ENCODE assay signal across 13 cellular contexts in the genomic region with DNA sequence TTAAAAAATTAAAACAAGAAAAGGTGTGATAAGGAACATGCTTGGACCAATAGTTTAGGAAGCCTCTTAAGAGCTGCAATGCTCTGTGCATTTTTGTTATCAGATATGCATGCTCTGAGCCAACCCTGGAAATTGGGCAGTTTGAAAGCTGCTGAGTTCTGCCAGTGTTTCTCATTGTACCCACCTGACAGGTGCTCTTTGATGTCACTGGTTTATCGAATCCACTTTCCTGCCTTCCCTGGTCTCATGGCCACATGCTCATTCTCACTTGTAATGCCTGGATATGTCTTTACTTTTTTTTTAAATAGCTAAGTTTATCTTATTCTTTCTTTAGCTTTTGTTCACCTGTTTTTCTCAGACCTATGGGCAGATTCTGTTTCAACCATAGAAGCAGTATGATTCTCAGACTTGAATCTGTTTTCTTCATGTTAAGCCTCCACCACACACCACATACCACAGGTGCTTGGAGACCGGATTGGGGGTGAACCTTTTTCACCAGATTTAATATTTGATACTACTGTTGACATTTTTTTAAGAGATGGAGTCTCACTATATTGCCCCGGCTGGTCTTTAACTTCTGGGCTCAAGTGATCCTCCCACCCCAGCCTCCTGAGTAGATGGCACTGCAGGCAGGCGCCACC.
"Had no signal": no experiment of that assay in that cellular context is flagged by ENCODE, and none has a peak within 500 bp of the region (broad histone marks: within the 10 kb centered on the region; RNA-seq: fewer than 3 reads in every experiment).

No MANE protein-coding gene starts in this region.

- ATAC-seq: activated naive CD8-positive, alpha-beta T cell treated with anti-CD3 and anti-CD28 coated beads, Interleukin-2, amount 50 U/mL, for 24 hours; stimulated activated naive CD8-positive, alpha-beta T cell treated with anti-CD3 and anti-CD28 coated beads, Interleukin-15, amount 100 ng/mL, for 72 hours had no signal

- H3K27me3 ChIP-seq: cardiac muscle cell, testis had no signal

- H3K36me3 ChIP-seq: cardiac muscle cell had no signal

- DNase-seq: activated CD4-positive, alpha-beta T cell treated with anti-CD3 and anti-CD28 coated beads, Interleukin-2, amount 50 U/mL, for 4 hours; activated CD4-positive, CD25-positive, alpha-beta regulatory T cell; activated naive CD8-positive, alpha-beta T cell treated with anti-CD3 and anti-CD28 coated beads, Interleukin-2, amount 50 U/mL, for 24 hours; activated T-cell treated with anti-CD3 and anti-CD28 coated beads, Interleukin-2, amount 50 U/mL, for 48 hours; foreskin melanocyte; head of caudate nucleus; stimulated activated CD4-positive, alpha-beta T cell treated with anti-CD3 and anti-CD28 coated beads, Interleukin-4, amount 100 ng/mL, for 1 hour; stimulated activated CD8-positive, alpha-beta memory T cell treated with anti-CD3 and anti-CD28 coated beads, Interleukin-4, amount 100 ng/mL, for 48 hours; stimulated activated naive CD8-positive, alpha-beta T cell treated with anti-CD3 and anti-CD28 coated beads, Interleukin-15, amount 100 ng/mL, for 72 hours; testis had no signal

- H3K9me3 ChIP-seq: testis had no signal

- H3K4me3 ChIP-seq: cardiac muscle cell, testis had no signal

- H3K27ac Mint-ChIP-seq: activated naive CD8-positive, alpha-beta T cell treated with anti-CD3 and anti-CD28 coated beads, Interleukin-2, amount 50 U/mL, for 24 hours; stimulated activated naive CD8-positive, alpha-beta T cell treated with anti-CD3 and anti-CD28 coated beads, Interleukin-15, amount 100 ng/mL, for 72 hours; T-helper 1 cell treated with Interleukin-12 subunit alpha and Interleukin-12 subunit beta and Interleukin-4 antibody, amounts not matched to agents 30 μg/mL and 1 μg/mL, for 36 hours had no signal

- H3K4me3 Mint-ChIP-seq: activated naive CD8-positive, alpha-beta T cell treated with anti-CD3 and anti-CD28 coated beads, Interleukin-2, amount 50 U/mL, for 24 hours; neural crest cell; stimulated activated naive CD8-positive, alpha-beta T cell treated with anti-CD3 and anti-CD28 coated beads, Interleukin-15, amount 100 ng/mL, for 72 hours; T-helper 1 cell treated with Interleukin-12 subunit alpha and Interleukin-12 subunit beta and Interleukin-4 antibody, amounts not matched to agents 30 μg/mL and 1 μg/mL, for 36 hours had no signal

- H3K27ac ChIP-seq: cardiac muscle cell had no signal

- H3K4me1 Mint-ChIP-seq: stimulated activated naive CD8-positive, alpha-beta T cell treated with anti-CD3 and anti-CD28 coated beads, Interleukin-15, amount 100 ng/mL, for 72 hours had no signal

- H3K9me3 Mint-ChIP-seq: activated naive CD8-positive, alpha-beta T cell treated with anti-CD3 and anti-CD28 coated beads, Interleukin-2, amount 50 U/mL, for 24 hours; neural crest cell; stimulated activated naive CD8-positive, alpha-beta T cell treated with anti-CD3 and anti-CD28 coated beads, Interleukin-15, amount 100 ng/mL, for 72 hours; T-helper 1 cell treated with Interleukin-12 subunit alpha and Interleukin-12 subunit beta and Interleukin-4 antibody, amounts not matched to agents 30 μg/mL and 1 μg/mL, for 36 hours had no signal

- H3K27me3 Mint-ChIP-seq: activated naive CD8-positive, alpha-beta T cell treated with anti-CD3 and anti-CD28 coated beads, Interleukin-2, amount 50 U/mL, for 24 hours; stimulated activated naive CD8-positive, alpha-beta T cell treated with anti-CD3 and anti-CD28 coated beads, Interleukin-15, amount 100 ng/mL, for 72 hours had no signal
